2 cellular contexts compared by ENCODE assay signal in the genomic region with DNA sequence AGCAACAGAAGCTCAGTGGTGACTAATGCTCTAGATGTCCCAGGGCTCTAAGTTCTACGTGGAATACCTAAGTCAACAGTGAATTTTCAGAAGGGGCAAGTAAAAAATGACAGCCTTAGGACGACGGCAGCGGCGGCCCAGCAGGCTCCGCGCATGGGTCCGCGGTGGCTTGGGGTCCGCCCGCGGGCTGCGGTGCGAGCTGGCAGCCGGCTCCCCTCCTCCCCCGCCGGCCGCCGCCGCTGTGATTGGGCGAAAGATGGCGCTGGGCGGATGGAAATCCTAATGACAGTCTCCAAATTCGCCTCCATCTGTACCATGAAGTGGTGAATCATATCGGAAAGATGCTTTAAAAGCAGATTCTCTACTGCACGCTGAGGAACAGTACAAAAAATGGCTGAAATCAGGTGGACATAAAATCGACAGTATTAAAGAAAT.
TF ChIP-seq lines count a peak whose summit lies in the region.

No MANE protein-coding gene starts in this region.

TF ChIP-seq in IMR-90, 13 proteins besides CTCF, POLR2A, EP300 and RAD21:
- 0 out of 2 replicates have a peak, but pooled peaks have one; percentile 19 for TF ChIP-seq MAFK (IDR thresholded peaks at IDR 0.05; ENCODE audit: low read depth, low read length)
- no peak for TF ChIP-seq NFE2L2 (IDR thresholded peaks at IDR 0.05; ENCODE audit: low read depth, low read length)
- peak; percentile 17; the same call in 1 of the 2 replicates for TF ChIP-seq FOS (IDR thresholded peaks at IDR 0.05; ENCODE audit: low read depth, low read length)
- TF ChIP-seq CEBPB (IDR thresholded peaks at IDR 0.05; ENCODE audit: low read depth, low read length), result no peak

TF ChIP-seq in HepG2, 621 proteins besides CTCF, POLR2A, EP300 and RAD21 (continues in another document):
- TF ChIP-seq, protein P1, sequence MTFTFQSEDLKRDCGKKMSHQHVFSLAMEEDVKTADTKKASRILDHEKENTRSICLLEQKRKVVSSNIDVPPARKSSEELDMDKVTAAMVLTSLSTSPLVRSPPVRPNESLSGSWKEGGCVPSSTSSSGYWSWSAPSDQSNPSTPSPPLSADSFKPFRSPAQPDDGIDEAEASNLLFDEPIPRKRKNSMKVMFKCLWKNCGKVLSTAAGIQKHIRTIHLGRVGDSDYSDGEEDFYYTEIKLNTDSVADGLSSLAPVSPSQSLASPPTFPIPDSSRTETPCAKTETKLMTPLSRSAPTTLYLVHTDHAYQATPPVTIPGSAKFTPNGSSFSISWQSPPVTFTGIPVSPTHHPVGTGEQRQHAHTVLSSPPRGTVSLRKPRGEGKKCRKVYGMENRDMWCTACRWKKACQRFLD (CRISPR knock-in tag; IDR thresholded peaks at IDR 0.05; ENCODE audit: borderline replicate concordance), result no peak
- 0 out of 2 replicates have a peak, but pooled peaks have one; percentile 18 for TF ChIP-seq THAP11 (CRISPR knock-in tag; IDR thresholded peaks at IDR 0.05)
- peak; percentile 53 for TF ChIP-seq STAG1 (CRISPR knock-in tag; IDR thresholded peaks at IDR 0.05)
- no peak for TF ChIP-seq HCFC1 (IDR thresholded peaks at IDR 0.05; ENCODE audit: low read depth, low read length)
- TF ChIP-seq SIX1 (CRISPR knock-in tag; IDR thresholded peaks at IDR 0.05; ENCODE audit: borderline replicate concordance), result no peak
- TF ChIP-seq, protein P2, sequence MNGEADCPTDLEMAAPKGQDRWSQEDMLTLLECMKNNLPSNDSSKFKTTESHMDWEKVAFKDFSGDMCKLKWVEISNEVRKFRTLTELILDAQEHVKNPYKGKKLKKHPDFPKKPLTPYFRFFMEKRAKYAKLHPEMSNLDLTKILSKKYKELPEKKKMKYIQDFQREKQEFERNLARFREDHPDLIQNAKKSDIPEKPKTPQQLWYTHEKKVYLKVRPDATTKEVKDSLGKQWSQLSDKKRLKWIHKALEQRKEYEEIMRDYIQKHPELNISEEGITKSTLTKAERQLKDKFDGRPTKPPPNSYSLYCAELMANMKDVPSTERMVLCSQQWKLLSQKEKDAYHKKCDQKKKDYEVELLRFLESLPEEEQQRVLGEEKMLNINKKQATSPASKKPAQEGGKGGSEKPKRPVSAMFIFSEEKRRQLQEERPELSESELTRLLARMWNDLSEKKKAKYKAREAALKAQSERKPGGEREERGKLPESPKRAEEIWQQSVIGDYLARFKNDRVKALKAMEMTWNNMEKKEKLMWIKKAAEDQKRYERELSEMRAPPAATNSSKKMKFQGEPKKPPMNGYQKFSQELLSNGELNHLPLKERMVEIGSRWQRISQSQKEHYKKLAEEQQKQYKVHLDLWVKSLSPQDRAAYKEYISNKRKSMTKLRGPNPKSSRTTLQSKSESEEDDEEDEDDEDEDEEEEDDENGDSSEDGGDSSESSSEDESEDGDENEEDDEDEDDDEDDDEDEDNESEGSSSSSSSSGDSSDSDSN (CRISPR knock-in tag; IDR thresholded peaks at IDR 0.05), result peak; percentile 80
- TF ChIP-seq YY1 (IDR thresholded peaks at IDR 0.05; ENCODE audit: insufficient read depth, insufficient replicate concordance, low read depth, low read length), result peak; percentile 54
- TF ChIP-seq, protein P3, sequence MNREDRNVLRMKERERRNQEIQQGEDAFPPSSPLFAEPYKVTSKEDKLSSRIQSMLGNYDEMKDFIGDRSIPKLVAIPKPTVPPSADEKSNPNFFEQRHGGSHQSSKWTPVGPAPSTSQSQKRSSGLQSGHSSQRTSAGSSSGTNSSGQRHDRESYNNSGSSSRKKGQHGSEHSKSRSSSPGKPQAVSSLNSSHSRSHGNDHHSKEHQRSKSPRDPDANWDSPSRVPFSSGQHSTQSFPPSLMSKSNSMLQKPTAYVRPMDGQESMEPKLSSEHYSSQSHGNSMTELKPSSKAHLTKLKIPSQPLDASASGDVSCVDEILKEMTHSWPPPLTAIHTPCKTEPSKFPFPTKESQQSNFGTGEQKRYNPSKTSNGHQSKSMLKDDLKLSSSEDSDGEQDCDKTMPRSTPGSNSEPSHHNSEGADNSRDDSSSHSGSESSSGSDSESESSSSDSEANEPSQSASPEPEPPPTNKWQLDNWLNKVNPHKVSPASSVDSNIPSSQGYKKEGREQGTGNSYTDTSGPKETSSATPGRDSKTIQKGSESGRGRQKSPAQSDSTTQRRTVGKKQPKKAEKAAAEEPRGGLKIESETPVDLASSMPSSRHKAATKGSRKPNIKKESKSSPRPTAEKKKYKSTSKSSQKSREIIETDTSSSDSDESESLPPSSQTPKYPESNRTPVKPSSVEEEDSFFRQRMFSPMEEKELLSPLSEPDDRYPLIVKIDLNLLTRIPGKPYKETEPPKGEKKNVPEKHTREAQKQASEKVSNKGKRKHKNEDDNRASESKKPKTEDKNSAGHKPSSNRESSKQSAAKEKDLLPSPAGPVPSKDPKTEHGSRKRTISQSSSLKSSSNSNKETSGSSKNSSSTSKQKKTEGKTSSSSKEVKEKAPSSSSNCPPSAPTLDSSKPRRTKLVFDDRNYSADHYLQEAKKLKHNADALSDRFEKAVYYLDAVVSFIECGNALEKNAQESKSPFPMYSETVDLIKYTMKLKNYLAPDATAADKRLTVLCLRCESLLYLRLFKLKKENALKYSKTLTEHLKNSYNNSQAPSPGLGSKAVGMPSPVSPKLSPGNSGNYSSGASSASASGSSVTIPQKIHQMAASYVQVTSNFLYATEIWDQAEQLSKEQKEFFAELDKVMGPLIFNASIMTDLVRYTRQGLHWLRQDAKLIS (CRISPR knock-in tag; IDR thresholded peaks at IDR 0.05), result no peak
- TF ChIP-seq, protein P4, sequence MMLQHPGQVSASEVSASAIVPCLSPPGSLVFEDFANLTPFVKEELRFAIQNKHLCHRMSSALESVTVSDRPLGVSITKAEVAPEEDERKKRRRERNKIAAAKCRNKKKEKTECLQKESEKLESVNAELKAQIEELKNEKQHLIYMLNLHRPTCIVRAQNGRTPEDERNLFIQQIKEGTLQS (CRISPR knock-in tag; IDR thresholded peaks at IDR 0.05), result 0 out of 2 replicates have a peak, but pooled peaks have one; percentile 19
- no peak for TF ChIP-seq ARNT (IDR thresholded peaks at IDR 0.05)
- TF ChIP-seq KLF13 (CRISPR knock-in tag; IDR thresholded peaks at IDR 0.05), result no peak
- TF ChIP-seq SALL1 (CRISPR knock-in tag; IDR thresholded peaks at IDR 0.05), result peak; percentile 55
- TF ChIP-seq, protein P5, sequence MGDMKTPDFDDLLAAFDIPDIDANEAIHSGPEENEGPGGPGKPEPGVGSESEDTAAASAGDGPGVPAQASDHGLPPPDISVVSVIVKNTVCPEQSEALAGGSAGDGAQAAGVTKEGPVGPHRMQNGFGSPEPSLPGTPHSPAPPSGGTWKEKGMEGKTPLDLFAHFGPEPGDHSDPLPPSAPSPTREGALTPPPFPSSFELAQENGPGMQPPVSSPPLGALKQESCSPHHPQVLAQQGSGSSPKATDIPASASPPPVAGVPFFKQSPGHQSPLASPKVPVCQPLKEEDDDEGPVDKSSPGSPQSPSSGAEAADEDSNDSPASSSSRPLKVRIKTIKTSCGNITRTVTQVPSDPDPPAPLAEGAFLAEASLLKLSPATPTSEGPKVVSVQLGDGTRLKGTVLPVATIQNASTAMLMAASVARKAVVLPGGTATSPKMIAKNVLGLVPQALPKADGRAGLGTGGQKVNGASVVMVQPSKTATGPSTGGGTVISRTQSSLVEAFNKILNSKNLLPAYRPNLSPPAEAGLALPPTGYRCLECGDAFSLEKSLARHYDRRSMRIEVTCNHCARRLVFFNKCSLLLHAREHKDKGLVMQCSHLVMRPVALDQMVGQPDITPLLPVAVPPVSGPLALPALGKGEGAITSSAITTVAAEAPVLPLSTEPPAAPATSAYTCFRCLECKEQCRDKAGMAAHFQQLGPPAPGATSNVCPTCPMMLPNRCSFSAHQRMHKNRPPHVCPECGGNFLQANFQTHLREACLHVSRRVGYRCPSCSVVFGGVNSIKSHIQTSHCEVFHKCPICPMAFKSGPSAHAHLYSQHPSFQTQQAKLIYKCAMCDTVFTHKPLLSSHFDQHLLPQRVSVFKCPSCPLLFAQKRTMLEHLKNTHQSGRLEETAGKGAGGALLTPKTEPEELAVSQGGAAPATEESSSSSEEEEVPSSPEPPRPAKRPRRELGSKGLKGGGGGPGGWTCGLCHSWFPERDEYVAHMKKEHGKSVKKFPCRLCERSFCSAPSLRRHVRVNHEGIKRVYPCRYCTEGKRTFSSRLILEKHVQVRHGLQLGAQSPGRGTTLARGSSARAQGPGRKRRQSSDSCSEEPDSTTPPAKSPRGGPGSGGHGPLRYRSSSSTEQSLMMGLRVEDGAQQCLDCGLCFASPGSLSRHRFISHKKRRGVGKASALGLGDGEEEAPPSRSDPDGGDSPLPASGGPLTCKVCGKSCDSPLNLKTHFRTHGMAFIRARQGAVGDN (CRISPR knock-in tag; IDR thresholded peaks at IDR 0.05), result peak; percentile 64
- peak; percentile 49 for TF ChIP-seq XRCC5 (optimal IDR thresholded peaks at IDR 0.05; ENCODE audit: low read length)
- TF ChIP-seq ZFP36L1 (CRISPR knock-in tag; IDR thresholded peaks at IDR 0.05), result 0 out of 2 replicates have a peak, but pooled peaks have one; percentile 57
- TF ChIP-seq GABPB1 (CRISPR knock-in tag; IDR thresholded peaks at IDR 0.05), result peak; percentile 28; the same call in 1 of the 2 replicates
- TF ChIP-seq, protein P6, sequence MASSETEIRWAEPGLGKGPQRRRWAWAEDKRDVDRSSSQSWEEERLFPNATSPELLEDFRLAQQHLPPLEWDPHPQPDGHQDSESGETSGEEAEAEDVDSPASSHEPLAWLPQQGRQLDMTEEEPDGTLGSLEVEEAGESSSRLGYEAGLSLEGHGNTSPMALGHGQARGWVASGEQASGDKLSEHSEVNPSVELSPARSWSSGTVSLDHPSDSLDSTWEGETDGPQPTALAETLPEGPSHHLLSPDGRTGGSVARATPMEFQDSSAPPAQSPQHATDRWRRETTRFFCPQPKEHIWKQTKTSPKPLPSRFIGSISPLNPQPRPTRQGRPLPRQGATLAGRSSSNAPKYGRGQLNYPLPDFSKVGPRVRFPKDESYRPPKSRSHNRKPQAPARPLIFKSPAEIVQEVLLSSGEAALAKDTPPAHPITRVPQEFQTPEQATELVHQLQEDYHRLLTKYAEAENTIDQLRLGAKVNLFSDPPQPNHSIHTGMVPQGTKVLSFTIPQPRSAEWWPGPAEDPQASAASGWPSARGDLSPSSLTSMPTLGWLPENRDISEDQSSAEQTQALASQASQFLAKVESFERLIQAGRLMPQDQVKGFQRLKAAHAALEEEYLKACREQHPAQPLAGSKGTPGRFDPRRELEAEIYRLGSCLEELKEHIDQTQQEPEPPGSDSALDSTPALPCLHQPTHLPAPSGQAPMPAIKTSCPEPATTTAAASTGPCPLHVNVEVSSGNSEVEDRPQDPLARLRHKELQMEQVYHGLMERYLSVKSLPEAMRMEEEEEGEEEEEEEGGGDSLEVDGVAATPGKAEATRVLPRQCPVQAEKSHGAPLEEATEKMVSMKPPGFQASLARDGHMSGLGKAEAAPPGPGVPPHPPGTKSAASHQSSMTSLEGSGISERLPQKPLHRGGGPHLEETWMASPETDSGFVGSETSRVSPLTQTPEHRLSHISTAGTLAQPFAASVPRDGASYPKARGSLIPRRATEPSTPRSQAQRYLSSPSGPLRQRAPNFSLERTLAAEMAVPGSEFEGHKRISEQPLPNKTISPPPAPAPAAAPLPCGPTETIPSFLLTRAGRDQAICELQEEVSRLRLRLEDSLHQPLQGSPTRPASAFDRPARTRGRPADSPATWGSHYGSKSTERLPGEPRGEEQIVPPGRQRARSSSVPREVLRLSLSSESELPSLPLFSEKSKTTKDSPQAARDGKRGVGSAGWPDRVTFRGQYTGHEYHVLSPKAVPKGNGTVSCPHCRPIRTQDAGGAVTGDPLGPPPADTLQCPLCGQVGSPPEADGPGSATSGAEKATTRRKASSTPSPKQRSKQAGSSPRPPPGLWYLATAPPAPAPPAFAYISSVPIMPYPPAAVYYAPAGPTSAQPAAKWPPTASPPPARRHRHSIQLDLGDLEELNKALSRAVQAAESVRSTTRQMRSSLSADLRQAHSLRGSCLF (CRISPR knock-in tag; IDR thresholded peaks at IDR 0.05; ENCODE audit: borderline replicate concordance), result no peak
- TF ChIP-seq HNRNPLL (IDR thresholded peaks at IDR 0.05; ENCODE audit: low read depth, low read length, poor library complexity, severe bottlenecking), result peak; percentile 79
- TF ChIP-seq NR1H2 (CRISPR knock-in tag; IDR thresholded peaks at IDR 0.05; ENCODE audit: borderline replicate concordance, low read depth), result no peak
- TF ChIP-seq, protein P7, sequence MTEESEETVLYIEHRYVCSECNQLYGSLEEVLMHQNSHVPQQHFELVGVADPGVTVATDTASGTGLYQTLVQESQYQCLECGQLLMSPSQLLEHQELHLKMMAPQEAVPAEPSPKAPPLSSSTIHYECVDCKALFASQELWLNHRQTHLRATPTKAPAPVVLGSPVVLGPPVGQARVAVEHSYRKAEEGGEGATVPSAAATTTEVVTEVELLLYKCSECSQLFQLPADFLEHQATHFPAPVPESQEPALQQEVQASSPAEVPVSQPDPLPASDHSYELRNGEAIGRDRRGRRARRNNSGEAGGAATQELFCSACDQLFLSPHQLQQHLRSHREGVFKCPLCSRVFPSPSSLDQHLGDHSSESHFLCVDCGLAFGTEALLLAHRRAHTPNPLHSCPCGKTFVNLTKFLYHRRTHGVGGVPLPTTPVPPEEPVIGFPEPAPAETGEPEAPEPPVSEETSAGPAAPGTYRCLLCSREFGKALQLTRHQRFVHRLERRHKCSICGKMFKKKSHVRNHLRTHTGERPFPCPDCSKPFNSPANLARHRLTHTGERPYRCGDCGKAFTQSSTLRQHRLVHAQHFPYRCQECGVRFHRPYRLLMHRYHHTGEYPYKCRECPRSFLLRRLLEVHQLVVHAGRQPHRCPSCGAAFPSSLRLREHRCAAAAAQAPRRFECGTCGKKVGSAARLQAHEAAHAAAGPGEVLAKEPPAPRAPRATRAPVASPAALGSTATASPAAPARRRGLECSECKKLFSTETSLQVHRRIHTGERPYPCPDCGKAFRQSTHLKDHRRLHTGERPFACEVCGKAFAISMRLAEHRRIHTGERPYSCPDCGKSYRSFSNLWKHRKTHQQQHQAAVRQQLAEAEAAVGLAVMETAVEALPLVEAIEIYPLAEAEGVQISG (CRISPR knock-in tag; IDR thresholded peaks at IDR 0.05), result 0 out of 2 replicates have a peak, but pooled peaks have one; percentile 22
- no peak for TF ChIP-seq FOXA1 (IDR thresholded peaks at IDR 0.05)
- 0 out of 2 replicates have a peak, but pooled peaks have one; percentile 16 for TF ChIP-seq FOXA1 (CRISPR knock-in tag; IDR thresholded peaks at IDR 0.05)
- TF ChIP-seq KDM5B (CRISPR knock-in tag; IDR thresholded peaks at IDR 0.05; ENCODE audit: borderline replicate concordance), result peak; percentile 30; the same call in 1 of the 2 replicates
- no peak for TF ChIP-seq NFKBIZ (CRISPR knock-in tag; IDR thresholded peaks at IDR 0.05)
- TF ChIP-seq, protein P8, sequence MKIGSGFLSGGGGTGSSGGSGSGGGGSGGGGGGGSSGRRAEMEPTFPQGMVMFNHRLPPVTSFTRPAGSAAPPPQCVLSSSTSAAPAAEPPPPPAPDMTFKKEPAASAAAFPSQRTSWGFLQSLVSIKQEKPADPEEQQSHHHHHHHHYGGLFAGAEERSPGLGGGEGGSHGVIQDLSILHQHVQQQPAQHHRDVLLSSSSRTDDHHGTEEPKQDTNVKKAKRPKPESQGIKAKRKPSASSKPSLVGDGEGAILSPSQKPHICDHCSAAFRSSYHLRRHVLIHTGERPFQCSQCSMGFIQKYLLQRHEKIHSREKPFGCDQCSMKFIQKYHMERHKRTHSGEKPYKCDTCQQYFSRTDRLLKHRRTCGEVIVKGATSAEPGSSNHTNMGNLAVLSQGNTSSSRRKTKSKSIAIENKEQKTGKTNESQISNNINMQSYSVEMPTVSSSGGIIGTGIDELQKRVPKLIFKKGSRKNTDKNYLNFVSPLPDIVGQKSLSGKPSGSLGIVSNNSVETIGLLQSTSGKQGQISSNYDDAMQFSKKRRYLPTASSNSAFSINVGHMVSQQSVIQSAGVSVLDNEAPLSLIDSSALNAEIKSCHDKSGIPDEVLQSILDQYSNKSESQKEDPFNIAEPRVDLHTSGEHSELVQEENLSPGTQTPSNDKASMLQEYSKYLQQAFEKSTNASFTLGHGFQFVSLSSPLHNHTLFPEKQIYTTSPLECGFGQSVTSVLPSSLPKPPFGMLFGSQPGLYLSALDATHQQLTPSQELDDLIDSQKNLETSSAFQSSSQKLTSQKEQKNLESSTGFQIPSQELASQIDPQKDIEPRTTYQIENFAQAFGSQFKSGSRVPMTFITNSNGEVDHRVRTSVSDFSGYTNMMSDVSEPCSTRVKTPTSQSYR (CRISPR knock-in tag; IDR thresholded peaks at IDR 0.05; ENCODE audit: borderline replicate concordance), result 0 out of 2 replicates have a peak, but pooled peaks have one; percentile 30
